In the genomic region with DNA sequence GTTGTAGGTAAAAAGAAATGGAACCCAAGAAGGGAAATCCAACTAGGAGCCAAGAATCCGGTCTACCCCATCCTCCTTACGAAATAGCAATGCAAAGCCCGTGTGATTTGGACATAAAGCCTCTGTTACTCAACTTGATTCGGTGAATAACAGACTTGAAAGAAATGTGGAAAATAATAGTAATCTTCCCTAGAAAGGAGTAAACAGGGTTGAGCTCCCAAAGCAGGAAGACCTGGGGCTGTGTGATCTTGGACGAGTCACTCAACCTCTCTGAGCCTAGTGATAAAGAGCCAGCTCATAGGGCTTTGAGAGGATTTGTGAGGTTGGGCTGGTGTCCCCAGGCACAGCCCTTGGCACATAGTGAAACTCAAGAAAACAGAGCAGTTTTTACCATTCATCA, we compare ENCODE assay signal across 15 cellular contexts. TPM values are rescaled to one million over a fixed set of nuclear protein-coding genes. Genes with fewer than 3 reads are reported as not detected.
A peak's percentile ranks its signal among the peaks of the same experiment; 100 is the strongest.
DNase-seq lines count a peak whose midpoint lies in the region; ATAC-seq, FAIRE-seq and TF ChIP-seq lines count a peak whose summit lies in the region.
"Had no signal": no experiment of that assay in that cellular context is flagged by ENCODE, and none has a peak within 500 bp of the region (broad histone marks: within the 10 kb centered on the region; RNA-seq: fewer than 3 reads in every experiment).

No MANE protein-coding gene starts in this region.

- peaks cover 10% of the 10 kb centered on the region for H3K4me1 ChIP-seq in psoas muscle

- intact Hi-C loops in psoas muscle (cut with DNase I) = no loop called here

- TF ChIP-seq CTCF in fibroblast of the aortic adventitia (IDR thresholded peaks at IDR 0.05; ENCODE audit: insufficient read depth, low read length) (no peak), psoas muscle (IDR thresholded peaks at IDR 0.05) (no peak)

- H3K4me3 ChIP-seq in fibroblast of the aortic adventitia (ENCODE audit: low read depth, low read length) (no peak overlapping the region), psoas muscle (no peak overlapping the region)

- 77 to 87% (median 78%) methylated on average over 5 of the region's 5 CpGs for WGBS in psoas muscle, 3 donors

- no peak for ATAC-seq in psoas muscle
- no peak for ATAC-seq in HG03025 (IDR thresholded peaks at IDR 0.05; ENCODE audit: low FRiP score, unreplicated experiment)

- no peaks in the 10 kb centered on the region for H3K27me3 ChIP-seq in psoas muscle (ENCODE audit: insufficient read depth in 3 of 3, low read length in 2 of 3)

- H3K9me3 ChIP-seq in psoas muscle = no peaks in the 10 kb centered on the region

- H3K27ac ChIP-seq in psoas muscle = peak overlapping the region; percentile 48

- peak; percentile 5 for FAIRE-seq in TTC549 (lab: Jason Lieb, UNC)
- FAIRE-seq: small intestine had no signal

- DNase-seq in EH (ENCODE audit: low read depth) (peak; percentile 62), fibroblast of the aortic adventitia (ENCODE audit: low read depth) (peak; percentile 49), psoas muscle (no peak), activated gamma-delta T cell (lab: John Stamatoyannopoulos, UW) (no peak), NCI-H187 (lab: John Stamatoyannopoulos, UW) (no peak), NCI-H187 treated with DMSO at 0.1 percent for 48 hours (lab: John Stamatoyannopoulos, UW) (no peak)
- DNase-seq: activated CD4-positive, alpha-beta T cell treated with anti-CD3 and anti-CD28 coated beads for 4 hours; activated effector memory CD4-positive, alpha-beta T cell treated with Interleukin-2 at 50 U/mL for 16 hours; NCI-H1436 treated with DMSO at 0.1 percent for 48 hours; NK-92 treated with Interleukin-12 subunit alpha and Interleukin-12 subunit beta, amount 100 ng/mL, for 24 hours; small intestine; SW 1271 had no signal

- H3K36me3 ChIP-seq in psoas muscle (ENCODE audit: insufficient read depth in 1 of 2, low read depth in 1 of 2) = peaks cover 0 to 6% of the 10 kb centered on the region in 2 donors

RNA-seq across cellular contexts. Expression of gene IL17B, which starts 42.7 kb away (rescaled TPM):
- total RNA-seq in fibroblast of the aortic adventitia (ENCODE audit: low replicate concordance) (not detected in 2 replicates), psoas muscle (under 1 TPM in 1 of 4 donors, not detected in 3; 0.58 TPM)
- under 1 TPM in 2 of 3 donors, not detected in 1; 0.08 to 0.42 TPM for polyA plus RNA-seq in psoas muscle
- total RNA-seq: liver had no signal
- polyA plus RNA-seq: liver had no signal

Comparison
In these comparisons a context has a peak if more than half of its experiments do, and no peak if none do; other contexts are left out.
1. DNase-seq: peak in EH (single experiment) and fibroblast of the aortic adventitia (single experiment); none in psoas muscle (0 of 2), activated gamma-delta T cell (single experiment), NCI-H187 (0 of 2) and NCI-H187 treated with DMSO at 0.1 percent for 48 hours (single experiment).